Comparison of ENCODE assay signal across 1 cellular context in genomic region chr1:204630460-204630905, GRCh38.
TF ChIP-seq lines count a peak whose summit lies in the region.

No MANE protein-coding gene starts in this region.

TF ChIP-seq in K562, 482 proteins besides CTCF, POLR2A, EP300 and RAD21 (continued from another document):
- TF ChIP-seq UBTF (IDR thresholded peaks at IDR 0.05; ENCODE audit: borderline replicate concordance in 1 of 2, low read depth in 2 of 2, low read length in 2 of 2) (peak in 1 of 2 experiments; percentile 82; a peak in 1 of 4 replicates), GATA2 (CRISPR knock-in tag; IDR thresholded peaks at IDR 0.05) (peak; percentile 50; the same call in 1 of the 2 replicates), ZC3H4 (CRISPR knock-in tag; IDR thresholded peaks at IDR 0.05; ENCODE audit: borderline replicate concordance) (no peak), ZNF184 (CRISPR knock-in tag; IDR thresholded peaks at IDR 0.05) (no peak), ZNF639 (CRISPR knock-in tag; conservative IDR thresholded peaks at IDR 0.05 in 1 of 2, IDR thresholded peaks at IDR 0.05 in 1 of 2) (no peak), RB1 (IDR thresholded peaks at IDR 0.05; ENCODE audit: low read depth) (no peak), STAG1 (CRISPR knock-in tag; IDR thresholded peaks at IDR 0.05; ENCODE audit: borderline replicate concordance) (no peak), ZNF12 (CRISPR knock-in tag; IDR thresholded peaks at IDR 0.05) (no peak), POLR2H (tag; IDR thresholded peaks at IDR 0.05; ENCODE audit: low read depth) (no peak), ELK1 (CRISPR knock-in tag; IDR thresholded peaks at IDR 0.05) (no peak), ZC3H8 (IDR thresholded peaks at IDR 0.05) (no peak), ZNF133 (CRISPR knock-in tag; IDR thresholded peaks at IDR 0.05) (no peak), CGGBP1 (CRISPR knock-in tag; IDR thresholded peaks at IDR 0.05) (no peak), FOXM1 (IDR thresholded peaks at IDR 0.05; ENCODE audit: low read depth) (no peak), FOXM1 (CRISPR knock-in tag; IDR thresholded peaks at IDR 0.05; ENCODE audit: low read depth) (no peak), ZNF197 (CRISPR knock-in tag; IDR thresholded peaks at IDR 0.05; ENCODE audit: low read depth) (no peak), RBM34 (IDR thresholded peaks at IDR 0.05; ENCODE audit: borderline replicate concordance, insufficient read depth, low read length) (no peak), ZNF408 (CRISPR knock-in tag; IDR thresholded peaks at IDR 0.05; ENCODE audit: low read depth) (no peak), NR2C1 (IDR thresholded peaks at IDR 0.05) (no peak), NR2C1 (tag; IDR thresholded peaks at IDR 0.05) (no peak)
- TF ChIP-seq, protein P1, sequence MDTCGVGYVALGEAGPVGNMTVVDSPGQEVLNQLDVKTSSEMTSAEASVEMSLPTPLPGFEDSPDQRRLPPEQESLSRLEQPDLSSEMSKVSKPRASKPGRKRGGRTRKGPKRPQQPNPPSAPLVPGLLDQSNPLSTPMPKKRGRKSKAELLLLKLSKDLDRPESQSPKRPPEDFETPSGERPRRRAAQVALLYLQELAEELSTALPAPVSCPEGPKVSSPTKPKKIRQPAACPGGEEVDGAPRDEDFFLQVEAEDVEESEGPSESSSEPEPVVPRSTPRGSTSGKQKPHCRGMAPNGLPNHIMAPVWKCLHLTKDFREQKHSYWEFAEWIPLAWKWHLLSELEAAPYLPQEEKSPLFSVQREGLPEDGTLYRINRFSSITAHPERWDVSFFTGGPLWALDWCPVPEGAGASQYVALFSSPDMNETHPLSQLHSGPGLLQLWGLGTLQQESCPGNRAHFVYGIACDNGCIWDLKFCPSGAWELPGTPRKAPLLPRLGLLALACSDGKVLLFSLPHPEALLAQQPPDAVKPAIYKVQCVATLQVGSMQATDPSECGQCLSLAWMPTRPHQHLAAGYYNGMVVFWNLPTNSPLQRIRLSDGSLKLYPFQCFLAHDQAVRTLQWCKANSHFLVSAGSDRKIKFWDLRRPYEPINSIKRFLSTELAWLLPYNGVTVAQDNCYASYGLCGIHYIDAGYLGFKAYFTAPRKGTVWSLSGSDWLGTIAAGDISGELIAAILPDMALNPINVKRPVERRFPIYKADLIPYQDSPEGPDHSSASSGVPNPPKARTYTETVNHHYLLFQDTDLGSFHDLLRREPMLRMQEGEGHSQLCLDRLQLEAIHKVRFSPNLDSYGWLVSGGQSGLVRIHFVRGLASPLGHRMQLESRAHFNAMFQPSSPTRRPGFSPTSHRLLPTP (IDR thresholded peaks at IDR 0.05; ENCODE audit: borderline replicate concordance, extremely low read depth, insufficient read length), result no peak
- TF ChIP-seq, protein P2, sequence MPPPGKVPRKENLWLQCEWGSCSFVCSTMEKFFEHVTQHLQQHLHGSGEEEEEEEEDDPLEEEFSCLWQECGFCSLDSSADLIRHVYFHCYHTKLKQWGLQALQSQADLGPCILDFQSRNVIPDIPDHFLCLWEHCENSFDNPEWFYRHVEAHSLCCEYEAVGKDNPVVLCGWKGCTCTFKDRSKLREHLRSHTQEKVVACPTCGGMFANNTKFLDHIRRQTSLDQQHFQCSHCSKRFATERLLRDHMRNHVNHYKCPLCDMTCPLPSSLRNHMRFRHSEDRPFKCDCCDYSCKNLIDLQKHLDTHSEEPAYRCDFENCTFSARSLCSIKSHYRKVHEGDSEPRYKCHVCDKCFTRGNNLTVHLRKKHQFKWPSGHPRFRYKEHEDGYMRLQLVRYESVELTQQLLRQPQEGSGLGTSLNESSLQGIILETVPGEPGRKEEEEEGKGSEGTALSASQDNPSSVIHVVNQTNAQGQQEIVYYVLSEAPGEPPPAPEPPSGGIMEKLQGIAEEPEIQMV (tag; conservative IDR thresholded peaks at IDR 0.05; ENCODE audit: low read depth), result no peak
- TF ChIP-seq, protein P3, sequence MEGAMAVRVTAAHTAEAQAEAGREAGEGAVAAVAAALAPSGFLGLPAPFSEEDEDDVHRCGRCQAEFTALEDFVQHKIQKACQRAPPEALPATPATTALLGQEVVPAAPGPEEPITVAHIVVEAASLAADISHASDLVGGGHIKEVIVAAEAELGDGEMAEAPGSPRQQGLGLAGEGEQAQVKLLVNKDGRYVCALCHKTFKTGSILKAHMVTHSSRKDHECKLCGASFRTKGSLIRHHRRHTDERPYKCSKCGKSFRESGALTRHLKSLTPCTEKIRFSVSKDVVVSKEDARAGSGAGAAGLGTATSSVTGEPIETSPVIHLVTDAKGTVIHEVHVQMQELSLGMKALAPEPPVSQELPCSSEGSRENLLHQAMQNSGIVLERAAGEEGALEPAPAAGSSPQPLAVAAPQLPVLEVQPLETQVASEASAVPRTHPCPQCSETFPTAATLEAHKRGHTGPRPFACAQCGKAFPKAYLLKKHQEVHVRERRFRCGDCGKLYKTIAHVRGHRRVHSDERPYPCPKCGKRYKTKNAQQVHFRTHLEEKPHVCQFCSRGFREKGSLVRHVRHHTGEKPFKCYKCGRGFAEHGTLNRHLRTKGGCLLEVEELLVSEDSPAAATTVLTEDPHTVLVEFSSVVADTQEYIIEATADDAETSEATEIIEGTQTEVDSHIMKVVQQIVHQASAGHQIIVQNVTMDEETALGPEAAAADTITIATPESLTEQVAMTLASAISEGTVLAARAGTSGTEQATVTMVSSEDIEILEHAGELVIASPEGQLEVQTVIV (CRISPR knock-in tag; IDR thresholded peaks at IDR 0.05; ENCODE audit: borderline replicate concordance), result no peak
